17 cellular contexts compared by ENCODE assay signal in the genomic region with DNA sequence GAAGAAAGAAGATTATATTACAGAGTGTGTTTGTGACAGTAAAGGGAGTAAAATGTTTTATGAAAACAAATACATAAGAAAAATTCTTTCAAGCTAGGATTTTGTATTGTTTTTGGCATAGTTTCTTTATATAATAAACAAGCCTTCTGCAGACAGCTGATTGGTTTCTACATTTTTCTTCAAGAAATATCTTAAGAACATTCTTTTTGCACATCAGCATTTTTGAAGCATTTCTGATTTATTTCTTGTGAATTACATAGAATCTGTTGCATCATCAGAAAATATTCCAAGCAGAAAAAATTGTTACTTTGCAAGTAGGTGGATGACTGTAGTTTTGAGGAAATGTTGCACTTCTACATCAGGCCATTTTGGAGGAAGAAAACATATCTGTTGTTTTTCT.
DNase-seq lines count a peak whose midpoint lies in the region; ATAC-seq and TF ChIP-seq lines count a peak whose summit lies in the region.
"Had no signal": no experiment of that assay in that cellular context is flagged by ENCODE, and none has a peak within 500 bp of the region (broad histone marks: within the 10 kb centered on the region; RNA-seq: fewer than 3 reads in every experiment).

No MANE protein-coding gene starts in this region.

- H3K4me1 ChIP-seq in fibroblast of lung (ENCODE audit: control insufficient read depth, extremely low read depth, insufficient read depth, low read length) = no peaks in the 10 kb centered on the region

- H3K36me3 ChIP-seq in fibroblast of lung (ENCODE audit: control insufficient read depth, insufficient read depth, low read length) = no peaks in the 10 kb centered on the region

- H3K4me2 ChIP-seq in fibroblast of lung (ENCODE audit: extremely low read depth, insufficient read depth, low read length) = no peak overlapping the region

- H3K27me3 ChIP-seq in fibroblast of lung (ENCODE audit: control insufficient read depth, insufficient read depth, low read length) = no peaks in the 10 kb centered on the region

- TF ChIP-seq CTCF in fibroblast of lung (conservative IDR thresholded peaks at IDR 0.05 in 1 of 2, IDR thresholded peaks at IDR 0.05 in 1 of 2; ENCODE audit: low read depth in 1 of 2, low read length in 2 of 2) (no peak), nephron (IDR thresholded peaks at IDR 0.05; ENCODE audit: unreplicated experiment in 3 of 3) (no peak)

- no peak overlapping the region for H3K27ac ChIP-seq in fibroblast of lung (ENCODE audit: insufficient read depth, low read length)

- H4K20me1 ChIP-seq in fibroblast of lung (ENCODE audit: control insufficient read depth, extremely low read depth, insufficient read depth, low read length) = no peaks in the 10 kb centered on the region

- H3K79me2 ChIP-seq in fibroblast of lung (ENCODE audit: control insufficient read depth, insufficient read depth, low read length) = no peaks in the 10 kb centered on the region

- H2AFZ ChIP-seq in fibroblast of lung (ENCODE audit: low read length) = no peak overlapping the region

- H3K4me1 Mint-ChIP-seq in nephron = peaks cover 25% of the 10 kb centered on the region
- H3K4me1 Mint-ChIP-seq: B cell had no signal

- no peak for ATAC-seq in GM18519 (IDR thresholded peaks at IDR 0.05; ENCODE audit: low FRiP score, unreplicated experiment)
- ATAC-seq: SK-N-SH treated with all-trans-retinoic acid at 6 μM for 48 hours had no signal

- no peaks in the 10 kb centered on the region for H3K9me3 ChIP-seq in fibroblast of lung (ENCODE audit: control insufficient read depth, insufficient read depth, low read depth, low read length)

- peak overlapping the region; percentile 54 to 73 (median 63) for H3K27ac Mint-ChIP-seq in nephron
- H3K27ac Mint-ChIP-seq: B cell; CD4-positive, alpha-beta T cell had no signal

- H3K4me3 ChIP-seq in fibroblast of lung (replicated peaks in 1 of 4; ENCODE audit: control extremely low read depth in 1 of 4, insufficient read depth in 1 of 4, low read depth in 3 of 4, low read length in 4 of 4) = no peak overlapping the region

- no peak overlapping the region for H3K9ac ChIP-seq in fibroblast of lung (ENCODE audit: insufficient read depth, low read length)

- CTCF ChIA-PET in HEK293T (lab: Yijun Ruan, JAX) = no interaction called here

- peak; percentile 30 for DNase-seq in EL
- DNase-seq in LHCN-M2 (ENCODE audit: low read depth) = peak; percentile 26
- DNase-seq in fibroblast of lung (ENCODE audit: low read depth in 2 of 2) = peak; percentile 1 to 80
- DNase-seq in HEK293T (ENCODE audit: extremely low spot score) = no peak
- DNase-seq in GM19238 (ENCODE audit: insufficient read length, low spot score) = no peak
- DNase-seq: ACHN; CD4-positive, alpha-beta T cell; DMS53; Kasumi-1; NCI-H187 treated with DMSO at 0.1 percent for 48 hours; NCI-H345; NCI-H526 treated with DMSO at 0.1 percent for 48 hours; SHP77 treated with DMSO at 0.1 percent for 48 hours had no signal

- no peaks in the 10 kb centered on the region for H3K27me3 Mint-ChIP-seq in nephron (ENCODE audit: low read depth)
- H3K27me3 Mint-ChIP-seq: B cell; CD4-positive, alpha-beta T cell had no signal

- H3K4me3 Mint-ChIP-seq in nephron = no peak overlapping the region
- H3K4me3 Mint-ChIP-seq: B cell; CD4-positive, alpha-beta T cell had no signal

- no peaks in the 10 kb centered on the region for H3K9me3 Mint-ChIP-seq in nephron

- POLR2A ChIA-PET in HEK293T (lab: Yijun Ruan, JAX) = no interaction called here

- no peaks in the 10 kb centered on the region for H3K36me3 Mint-ChIP-seq in nephron (ENCODE audit: low read depth)

TF ChIP-seq in HEK293T, 16 proteins besides CTCF, POLR2A, EP300 and RAD21:
- TF ChIP-seq LEF1 (IDR thresholded peaks at IDR 0.05; ENCODE audit: borderline replicate concordance) (no peak), TARDBP (IDR thresholded peaks at IDR 0.05) (no peak), ELF4 (IDR thresholded peaks at IDR 0.05) (no peak), L3MBTL2 (conservative IDR thresholded peaks at IDR 0.05) (no peak), BHLHE40 (IDR thresholded peaks at IDR 0.05; ENCODE audit: borderline replicate concordance) (no peak), FOXA1 (IDR thresholded peaks at IDR 0.05) (no peak), NFRKB (IDR thresholded peaks at IDR 0.05) (no peak), SUZ12 (IDR thresholded peaks at IDR 0.05) (no peak), ZNF384 (IDR thresholded peaks at IDR 0.05) (no peak), HDGF (IDR thresholded peaks at IDR 0.05; ENCODE audit: borderline replicate concordance) (no peak), SP1 (IDR thresholded peaks at IDR 0.05) (no peak), CTBP1 (IDR thresholded peaks at IDR 0.05; ENCODE audit: borderline replicate concordance) (no peak), FOXM1 (IDR thresholded peaks at IDR 0.05; ENCODE audit: borderline replicate concordance) (no peak), ARNT (IDR thresholded peaks at IDR 0.05) (no peak), FOXK2 (IDR thresholded peaks at IDR 0.05) (no peak)
- TF ChIP-seq, protein P1, sequence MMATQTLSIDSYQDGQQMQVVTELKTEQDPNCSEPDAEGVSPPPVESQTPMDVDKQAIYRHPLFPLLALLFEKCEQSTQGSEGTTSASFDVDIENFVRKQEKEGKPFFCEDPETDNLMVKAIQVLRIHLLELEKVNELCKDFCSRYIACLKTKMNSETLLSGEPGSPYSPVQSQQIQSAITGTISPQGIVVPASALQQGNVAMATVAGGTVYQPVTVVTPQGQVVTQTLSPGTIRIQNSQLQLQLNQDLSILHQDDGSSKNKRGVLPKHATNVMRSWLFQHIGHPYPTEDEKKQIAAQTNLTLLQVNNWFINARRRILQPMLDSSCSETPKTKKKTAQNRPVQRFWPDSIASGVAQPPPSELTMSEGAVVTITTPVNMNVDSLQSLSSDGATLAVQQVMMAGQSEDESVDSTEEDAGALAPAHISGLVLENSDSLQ (IDR thresholded peaks at IDR 0.05) = no peak

Comparison
In these comparisons a context has a peak if more than half of its experiments do, and no peak if none do; other contexts are left out.
1. DNase-seq: peak in EL (single experiment), LHCN-M2 (single experiment) and fibroblast of lung (2 of 2); none in HEK293T (single experiment) and GM19238 (single experiment).